ENCODE assay signal across 16 cellular contexts in the genomic region with DNA sequence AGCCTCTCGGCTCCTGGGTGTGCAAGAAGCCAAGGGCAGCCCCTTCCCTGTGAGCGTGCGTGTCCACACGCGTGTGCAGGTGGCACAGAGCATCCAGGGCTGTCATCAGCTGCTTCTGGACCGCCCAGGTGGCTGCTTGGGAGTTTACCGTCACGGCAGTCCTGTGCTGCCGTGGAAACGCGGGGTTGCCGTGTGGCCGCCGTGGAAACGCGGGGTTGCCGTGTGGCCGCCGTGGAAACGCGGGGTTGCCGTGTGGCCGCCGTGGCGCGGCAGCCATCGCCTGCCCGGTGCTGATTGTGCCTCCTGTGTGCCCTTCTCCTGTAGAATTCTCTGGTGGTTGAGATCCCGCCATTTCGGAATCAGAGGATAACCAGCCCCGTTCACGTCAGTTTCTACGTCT.
"Had no signal": no experiment of that assay in that cellular context is flagged by ENCODE, and none has a peak within 500 bp of the region (broad histone marks: within the 10 kb centered on the region; RNA-seq: fewer than 3 reads in every experiment).

No MANE protein-coding gene starts in this region.

- H3K27ac Mint-ChIP-seq: dendritic cell treated with granulocyte-macrophage colony-stimulating factor and Interleukin-4, amounts not matched to agents 40 ng/mL and 50 ng/mL, for 4 days; neural progenitor cell had no signal

- H3K9me3 Mint-ChIP-seq: activated naive CD4-positive, alpha-beta T cell treated with anti-CD3 and anti-CD28 coated beads, Interleukin-2, amount 50 U/mL, for 72 hours; dendritic cell treated with granulocyte-macrophage colony-stimulating factor and Interleukin-4, amounts not matched to agents 40 ng/mL and 50 ng/mL, for 4 days; neural progenitor cell had no signal

- H3K27ac ChIP-seq: esophagus muscularis mucosa, gastroesophageal sphincter, heart left ventricle, left ventricle myocardium inferior, neural progenitor cell, prostate gland, right atrium auricular region, upper lobe of right lung had no signal

- H3K4me3 ChIP-seq: esophagus muscularis mucosa, gastroesophageal sphincter, heart left ventricle, left ventricle myocardium inferior, neural progenitor cell, prostate gland, right atrium auricular region, upper lobe of right lung had no signal

- H3K27me3 ChIP-seq: esophagus muscularis mucosa, gastroesophageal sphincter, heart left ventricle, neural progenitor cell, right atrium auricular region, upper lobe of right lung had no signal

- H3K4me1 ChIP-seq: upper lobe of right lung had no signal

- DNase-seq: activated CD4-positive, alpha-beta T cell treated with anti-CD3 and anti-CD28 coated beads for 1 hour; activated CD8-positive, alpha-beta memory T cell treated with anti-CD3 and anti-CD28 coated beads for 24 hours; activated gamma-delta T cell treated with Interleukin-2 at 50 U/mL for 16 hours; amniotic stem cell; effector memory CD4-positive, alpha-beta T cell; heart left ventricle; left ventricle myocardium inferior; mammary epithelial cell; upper lobe of right lung had no signal

- H3K4me3 Mint-ChIP-seq: dendritic cell treated with granulocyte-macrophage colony-stimulating factor and Interleukin-4, amounts not matched to agents 40 ng/mL and 50 ng/mL, for 4 days; neural progenitor cell had no signal

- H3K36me3 ChIP-seq: neural progenitor cell, prostate gland had no signal

- ATAC-seq: activated naive CD4-positive, alpha-beta T cell treated with anti-CD3 and anti-CD28 coated beads, Interleukin-2, amount 50 U/mL, for 72 hours; gastroesophageal sphincter; heart left ventricle; upper lobe of right lung had no signal

- H3K27me3 Mint-ChIP-seq: dendritic cell treated with granulocyte-macrophage colony-stimulating factor and Interleukin-4, amounts not matched to agents 40 ng/mL and 50 ng/mL, for 4 days had no signal

- H3K9ac ChIP-seq: neural progenitor cell had no signal

- H3K4me2 ChIP-seq: neural progenitor cell had no signal

- H3K9me3 ChIP-seq: esophagus muscularis mucosa, gastroesophageal sphincter, heart left ventricle, left ventricle myocardium inferior, prostate gland, right atrium auricular region, upper lobe of right lung had no signal
